ENCODE assay signal across 1 cellular context in the genomic region with DNA sequence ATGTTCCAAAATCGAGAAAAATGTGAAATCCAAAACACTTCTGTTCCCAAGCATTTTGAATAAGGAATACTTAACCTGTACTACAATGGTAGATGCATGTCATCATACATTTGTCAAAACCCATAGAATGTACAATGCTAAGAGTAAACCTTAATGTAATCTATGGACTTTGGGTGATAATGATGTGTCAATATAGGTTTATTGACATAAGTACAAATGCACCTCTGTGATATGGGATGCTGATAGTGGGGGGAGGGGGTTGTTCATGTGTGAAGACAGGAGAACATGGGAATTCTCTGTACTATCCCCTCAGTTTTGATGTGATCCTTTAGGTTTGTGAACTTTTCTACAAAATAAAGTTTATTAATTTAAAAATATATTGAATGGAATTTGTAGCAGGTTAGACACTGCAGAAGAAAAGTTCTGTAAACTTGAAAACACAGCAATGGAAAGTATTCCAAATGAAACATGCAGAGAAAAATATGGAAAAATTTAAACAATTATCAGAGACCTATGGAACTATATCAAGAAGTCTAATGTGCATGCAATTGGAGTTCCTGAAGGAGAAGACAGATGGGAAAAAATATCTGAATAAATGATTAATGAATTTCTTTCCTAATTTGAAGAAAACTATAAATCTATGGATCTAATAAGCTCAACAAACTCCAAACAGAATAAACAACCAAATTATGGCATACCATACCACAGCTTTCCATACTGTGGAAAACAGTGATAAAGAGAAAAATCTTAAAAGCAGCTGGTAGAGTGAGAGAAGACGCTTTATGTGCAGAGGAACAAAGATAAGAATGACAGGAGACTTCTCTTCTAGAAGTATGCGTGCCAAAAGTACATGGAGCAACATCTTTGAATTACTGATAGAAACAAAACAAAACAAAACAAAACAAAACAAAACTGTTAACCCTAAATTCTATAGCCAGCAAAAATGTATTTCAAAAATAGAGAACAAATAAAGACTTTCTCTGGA.
TF ChIP-seq lines count a peak whose summit lies in the region.

No MANE protein-coding gene starts in this region.

TF ChIP-seq in HepG2, 621 proteins besides CTCF, POLR2A, EP300 and RAD21 (continued from another document):
- no peak for TF ChIP-seq TEF (CRISPR knock-in tag; IDR thresholded peaks at IDR 0.05)
- TF ChIP-seq ZFP62 (CRISPR knock-in tag; IDR thresholded peaks at IDR 0.05): no peak
- no peak for TF ChIP-seq MBD4 (IDR thresholded peaks at IDR 0.05; ENCODE audit: borderline replicate concordance, low read length)
- TF ChIP-seq ZNF766 (CRISPR knock-in tag; IDR thresholded peaks at IDR 0.05; ENCODE audit: borderline replicate concordance): no peak
- TF ChIP-seq ZNF614 (CRISPR knock-in tag; IDR thresholded peaks at IDR 0.05; ENCODE audit: borderline replicate concordance): no peak
- TF ChIP-seq IKZF1 (IDR thresholded peaks at IDR 0.05): no peak
- TF ChIP-seq HNRNPLL (IDR thresholded peaks at IDR 0.05; ENCODE audit: low read depth, low read length, poor library complexity, severe bottlenecking): no peak
- no peak for TF ChIP-seq SP5 (CRISPR knock-in tag; IDR thresholded peaks at IDR 0.05; ENCODE audit: borderline replicate concordance, low read depth)
- no peak for TF ChIP-seq KAT7 (CRISPR knock-in tag; IDR thresholded peaks at IDR 0.05; ENCODE audit: borderline replicate concordance)
- TF ChIP-seq ZNF124 (CRISPR knock-in tag; IDR thresholded peaks at IDR 0.05): no peak
- no peak for TF ChIP-seq TERF1 (CRISPR knock-in tag; IDR thresholded peaks at IDR 0.05)
- TF ChIP-seq, protein P1, sequence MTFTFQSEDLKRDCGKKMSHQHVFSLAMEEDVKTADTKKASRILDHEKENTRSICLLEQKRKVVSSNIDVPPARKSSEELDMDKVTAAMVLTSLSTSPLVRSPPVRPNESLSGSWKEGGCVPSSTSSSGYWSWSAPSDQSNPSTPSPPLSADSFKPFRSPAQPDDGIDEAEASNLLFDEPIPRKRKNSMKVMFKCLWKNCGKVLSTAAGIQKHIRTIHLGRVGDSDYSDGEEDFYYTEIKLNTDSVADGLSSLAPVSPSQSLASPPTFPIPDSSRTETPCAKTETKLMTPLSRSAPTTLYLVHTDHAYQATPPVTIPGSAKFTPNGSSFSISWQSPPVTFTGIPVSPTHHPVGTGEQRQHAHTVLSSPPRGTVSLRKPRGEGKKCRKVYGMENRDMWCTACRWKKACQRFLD (CRISPR knock-in tag; IDR thresholded peaks at IDR 0.05; ENCODE audit: borderline replicate concordance): no peak
- TF ChIP-seq BRD4 (CRISPR knock-in tag; IDR thresholded peaks at IDR 0.05): no peak
- TF ChIP-seq TBX3 (IDR thresholded peaks at IDR 0.05; ENCODE audit: borderline replicate concordance): peak; percentile 52; the same call in 1 of the 2 replicates
- TF ChIP-seq ZNF609 (CRISPR knock-in tag; IDR thresholded peaks at IDR 0.05; ENCODE audit: borderline replicate concordance): no peak
- no peak for TF ChIP-seq ESRRA (CRISPR knock-in tag; IDR thresholded peaks at IDR 0.05; ENCODE audit: low read depth)
- TF ChIP-seq NPAS2 (CRISPR knock-in tag; IDR thresholded peaks at IDR 0.05; ENCODE audit: borderline replicate concordance): no peak
- TF ChIP-seq ZNF18 (CRISPR knock-in tag; IDR thresholded peaks at IDR 0.05; ENCODE audit: insufficient replicate concordance): no peak
- TF ChIP-seq ZNF839 (CRISPR knock-in tag; IDR thresholded peaks at IDR 0.05; ENCODE audit: borderline replicate concordance): no peak
- TF ChIP-seq PHF20 (CRISPR knock-in tag; IDR thresholded peaks at IDR 0.05): no peak
- TF ChIP-seq KLF15 (CRISPR knock-in tag; IDR thresholded peaks at IDR 0.05; ENCODE audit: borderline replicate concordance): no peak
- TF ChIP-seq, protein P2, sequence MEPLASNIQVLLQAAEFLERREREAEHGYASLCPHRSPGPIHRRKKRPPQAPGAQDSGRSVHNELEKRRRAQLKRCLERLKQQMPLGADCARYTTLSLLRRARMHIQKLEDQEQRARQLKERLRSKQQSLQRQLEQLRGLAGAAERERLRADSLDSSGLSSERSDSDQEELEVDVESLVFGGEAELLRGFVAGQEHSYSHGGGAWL (CRISPR knock-in tag; IDR thresholded peaks at IDR 0.05): no peak
- TF ChIP-seq MEIS1 (CRISPR knock-in tag; IDR thresholded peaks at IDR 0.05; ENCODE audit: borderline replicate concordance): no peak
- TF ChIP-seq CREM (IDR thresholded peaks at IDR 0.05): 0 out of 2 replicates have a peak, but pooled peaks have one; percentile 20
- TF ChIP-seq CREM (CRISPR knock-in tag; IDR thresholded peaks at IDR 0.05): no peak
- no peak for TF ChIP-seq NR1H2 (CRISPR knock-in tag; IDR thresholded peaks at IDR 0.05; ENCODE audit: borderline replicate concordance, low read depth)
- no peak for TF ChIP-seq ZMYM2 (CRISPR knock-in tag; IDR thresholded peaks at IDR 0.05)
- TF ChIP-seq ZNF563 (CRISPR knock-in tag; IDR thresholded peaks at IDR 0.05): no peak
- no peak for TF ChIP-seq ZNF772 (CRISPR knock-in tag; IDR thresholded peaks at IDR 0.05)
- TF ChIP-seq NR2F6 (IDR thresholded peaks at IDR 0.05): no peak
- TF ChIP-seq NR2F6 (CRISPR knock-in tag; IDR thresholded peaks at IDR 0.05): no peak
- TF ChIP-seq KDM3A (CRISPR knock-in tag; IDR thresholded peaks at IDR 0.05; ENCODE audit: low read depth): no peak
